Comparison of ENCODE assay signal across 33 cellular contexts in the genomic region with DNA sequence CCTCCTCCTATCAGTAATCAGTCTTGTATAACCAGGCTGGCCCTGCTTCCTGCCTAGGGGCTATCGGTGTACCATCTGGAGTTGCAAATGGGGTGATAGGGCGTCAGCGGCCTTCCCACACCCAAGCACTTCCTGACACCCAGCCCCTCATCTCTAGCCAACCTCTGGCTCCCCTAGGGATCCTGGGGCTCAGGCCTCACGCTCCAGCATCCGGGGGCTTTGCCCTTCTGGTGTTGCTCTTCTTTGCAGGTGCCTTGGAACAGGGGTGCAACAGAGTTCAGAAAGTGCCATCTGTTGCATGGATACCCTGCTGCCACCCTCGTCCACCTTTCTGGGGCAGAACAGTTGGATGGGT. TPM values are rescaled to one million over a fixed set of nuclear protein-coding genes. Genes with fewer than 3 reads are reported as not detected.
A peak's percentile ranks its signal among the peaks of the same experiment; 100 is the strongest.
DNase-seq lines count a peak whose midpoint lies in the region; ATAC-seq and TF ChIP-seq lines count a peak whose summit lies in the region.
"Had no signal": no experiment of that assay in that cellular context is flagged by ENCODE, and none has a peak within 500 bp of the region (broad histone marks: within the 10 kb centered on the region; RNA-seq: fewer than 3 reads in every experiment).

No MANE protein-coding gene starts in this region.

- POLR2A ChIA-PET in activated CD8-positive, alpha-beta T cell treated with anti-CD3 and anti-CD28 coated beads, Interleukin-2, amount 10 ng/mL, durations not matched to agents 7 days and 5 days (lab: Charles Lee) = no interaction called here
- POLR2A ChIA-PET in activated CD8-positive, alpha-beta T cell treated with anti-CD3 and anti-CD28 coated beads for 36 hours (lab: Charles Lee) = no interaction called here

- H3K4me1 Mint-ChIP-seq in activated CD8-positive, alpha-beta T cell treated with anti-CD3 and anti-CD28 coated beads, Interleukin-2, amount 10 ng/mL, durations not matched to agents 7 days and 5 days (ENCODE audit: low read depth) = peaks cover 78% of the 10 kb centered on the region
- peaks cover 17% of the 10 kb centered on the region for H3K4me1 Mint-ChIP-seq in activated CD8-positive, alpha-beta T cell treated with anti-CD3 and anti-CD28 coated beads for 36 hours (ENCODE audit: low read depth)
- H3K4me1 Mint-ChIP-seq in activated T-helper 17 cell treated with anti-CD3 and anti-CD28 coated beads, Interleukin-2, amount 50 U/mL, for 72 hours = no peaks in the 10 kb centered on the region
- H3K4me1 Mint-ChIP-seq in glutamatergic neuron (ENCODE audit: low read depth, unreplicated experiment) = peaks cover 3% of the 10 kb centered on the region
- H3K4me1 Mint-ChIP-seq: activated B cell treated with CpG ODN at 0.5 μM for 24 hours, nephron progenitor cell had no signal

- peak overlapping the region; percentile 68 for H3K4me3 Mint-ChIP-seq in activated CD8-positive, alpha-beta T cell treated with anti-CD3 and anti-CD28 coated beads, Interleukin-2, amount 10 ng/mL, durations not matched to agents 7 days and 5 days
- no peak overlapping the region for H3K4me3 Mint-ChIP-seq in activated CD8-positive, alpha-beta T cell treated with anti-CD3 and anti-CD28 coated beads for 36 hours
- peak overlapping the region; percentile 24 for H3K4me3 Mint-ChIP-seq in activated T-helper 17 cell treated with anti-CD3 and anti-CD28 coated beads, Interleukin-2, amount 50 U/mL, for 72 hours
- no peak overlapping the region for H3K4me3 Mint-ChIP-seq in glutamatergic neuron (ENCODE audit: unreplicated experiment)
- H3K4me3 Mint-ChIP-seq: activated B cell treated with CpG ODN at 0.5 μM for 24 hours; activated naive CD4-positive, alpha-beta T cell treated with anti-CD3 and anti-CD28 coated beads for 36 hours; activated T-cell treated with anti-CD3 and anti-CD28 coated beads, Interleukin-2, amount 50 U/mL, for 24 hours; B cell; nephron progenitor cell had no signal

- ATAC-seq in activated CD8-positive, alpha-beta T cell treated with anti-CD3 and anti-CD28 coated beads, Interleukin-2, amount 10 ng/mL, durations not matched to agents 7 days and 5 days = peak; percentile 26
- no peak for ATAC-seq in activated CD8-positive, alpha-beta T cell treated with anti-CD3 and anti-CD28 coated beads for 36 hours
- no peak for ATAC-seq in activated T-helper 17 cell treated with anti-CD3 and anti-CD28 coated beads, Interleukin-2, amount 50 U/mL, for 72 hours (replicated peaks)
- ATAC-seq in mucosa of descending colon = peak; percentile 29
- ATAC-seq: A549 had no signal

- no peaks in the 10 kb centered on the region for H3K36me3 ChIP-seq in mucosa of descending colon (ENCODE audit: low read depth)
- H3K36me3 ChIP-seq: breast epithelium, heart right ventricle, right atrium auricular region had no signal

- CTCF ChIA-PET in activated CD8-positive, alpha-beta T cell treated with anti-CD3 and anti-CD28 coated beads, Interleukin-2, amount 10 ng/mL, durations not matched to agents 7 days and 5 days (lab: Charles Lee) = no interaction called here
- CTCF ChIA-PET in activated CD8-positive, alpha-beta T cell treated with anti-CD3 and anti-CD28 coated beads for 36 hours (lab: Charles Lee) = no interaction called here

- H3K9me3 ChIP-seq in mucosa of descending colon = no peaks in the 10 kb centered on the region
- H3K9me3 ChIP-seq: A549, breast epithelium, heart right ventricle, right atrium auricular region had no signal

- H3K27me3 Mint-ChIP-seq in activated CD8-positive, alpha-beta T cell treated with anti-CD3 and anti-CD28 coated beads, Interleukin-2, amount 10 ng/mL, durations not matched to agents 7 days and 5 days (ENCODE audit: low read depth) = no peaks in the 10 kb centered on the region
- H3K27me3 Mint-ChIP-seq in activated CD8-positive, alpha-beta T cell treated with anti-CD3 and anti-CD28 coated beads for 36 hours = no peaks in the 10 kb centered on the region
- H3K27me3 Mint-ChIP-seq in activated T-helper 17 cell treated with anti-CD3 and anti-CD28 coated beads, Interleukin-2, amount 50 U/mL, for 72 hours = no peaks in the 10 kb centered on the region
- H3K27me3 Mint-ChIP-seq in glutamatergic neuron (ENCODE audit: unreplicated experiment) = peaks cover 8% of the 10 kb centered on the region
- H3K27me3 Mint-ChIP-seq: activated B cell treated with CpG ODN at 0.5 μM for 24 hours; activated T-cell treated with anti-CD3 and anti-CD28 coated beads, Interleukin-2, amount 50 U/mL, for 24 hours; B cell had no signal

- H3K36me3 Mint-ChIP-seq in activated CD8-positive, alpha-beta T cell treated with anti-CD3 and anti-CD28 coated beads, Interleukin-2, amount 10 ng/mL, durations not matched to agents 7 days and 5 days (ENCODE audit: low read depth) = peaks cover 48% of the 10 kb centered on the region
- no peaks in the 10 kb centered on the region for H3K36me3 Mint-ChIP-seq in activated CD8-positive, alpha-beta T cell treated with anti-CD3 and anti-CD28 coated beads for 36 hours (ENCODE audit: low read depth)
- no peaks in the 10 kb centered on the region for H3K36me3 Mint-ChIP-seq in activated T-helper 17 cell treated with anti-CD3 and anti-CD28 coated beads, Interleukin-2, amount 50 U/mL, for 72 hours (ENCODE audit: low read depth)
- no peaks in the 10 kb centered on the region for H3K36me3 Mint-ChIP-seq in glutamatergic neuron (ENCODE audit: unreplicated experiment)

- intact Hi-C loops in activated CD8-positive, alpha-beta T cell treated with anti-CD3 and anti-CD28 coated beads for 36 hours (cut with micrococcal nuclease) = no loop called here
- intact Hi-C loops in mucosa of descending colon (cut with DNase I, micrococcal nuclease) = no loop called here

- H3K4me3 ChIP-seq in mucosa of descending colon = no peak overlapping the region
- H3K4me3 ChIP-seq: A549, breast epithelium, heart right ventricle, PC-9, right atrium auricular region, smooth muscle cell had no signal

- no peak for TF ChIP-seq CTCF in activated CD8-positive, alpha-beta T cell treated with anti-CD3 and anti-CD28 coated beads for 36 hours (IDR thresholded peaks at IDR 0.05)
- TF ChIP-seq CTCF in mucosa of descending colon (IDR thresholded peaks at IDR 0.05) = no peak
- TF ChIP-seq CTCF in glutamatergic neuron (IDR thresholded peaks at IDR 0.05; ENCODE audit: partially characterized antibody, unreplicated experiment) = no peak

- peak; percentile 41 for DNase-seq in activated CD8-positive, alpha-beta T cell treated with anti-CD3 and anti-CD28 coated beads, Interleukin-2, amount 10 ng/mL, durations not matched to agents 7 days and 5 days
- DNase-seq in activated CD8-positive, alpha-beta T cell treated with anti-CD3 and anti-CD28 coated beads for 36 hours = no peak
- DNase-seq in KBM-7 = peak; percentile 99
- no peak for DNase-seq in mucosa of descending colon
- no peak for DNase-seq in glutamatergic neuron
- DNase-seq in D341Med (ENCODE audit: low spot score) = no peak
- DNase-seq in superior temporal gyrus (ENCODE audit: extremely low spot score) = no peak
- DNase-seq: activated B cell treated with CpG ODN at 0.5 μM for 24 hours; activated naive CD4-positive, alpha-beta T cell treated with anti-CD3 and anti-CD28 coated beads for 36 hours; activated T-cell treated with anti-CD3 and anti-CD28 coated beads, Interleukin-2, amount 50 U/mL, for 24 hours; DMS79 treated with DMSO at 0.1 percent for 48 hours; effector memory CD4-positive, alpha-beta T cell; foreskin keratinocyte; heart right ventricle; Kasumi-1; NCI-H1092; NCI-H187 treated with DMSO at 0.1 percent for 48 hours; NCI-H524; nephron progenitor cell; Right ventricle myocardium superior; stimulated activated CD4-positive, alpha-beta T cell treated with anti-CD3 and anti-CD28 coated beads, Interleukin-1b, Interleukin-23, amount 100 ng/mL, for 48 hours; stimulated activated CD8-positive, alpha-beta memory T cell treated with anti-CD3 and anti-CD28 coated beads, Interleukin-4, amount 100 ng/mL, for 48 hours; SW 1271; trophoblast cell had no signal

- no peaks in the 10 kb centered on the region for H3K4me1 ChIP-seq in mucosa of descending colon (ENCODE audit: low read depth)
- H3K4me1 ChIP-seq: A549, breast epithelium, foreskin keratinocyte, parathyroid adenoma, right atrium auricular region had no signal

- H3K27ac Mint-ChIP-seq in activated CD8-positive, alpha-beta T cell treated with anti-CD3 and anti-CD28 coated beads, Interleukin-2, amount 10 ng/mL, durations not matched to agents 7 days and 5 days = peak overlapping the region; percentile 86
- no peak overlapping the region for H3K27ac Mint-ChIP-seq in activated CD8-positive, alpha-beta T cell treated with anti-CD3 and anti-CD28 coated beads for 36 hours
- no peak overlapping the region for H3K27ac Mint-ChIP-seq in activated T-helper 17 cell treated with anti-CD3 and anti-CD28 coated beads, Interleukin-2, amount 50 U/mL, for 72 hours
- H3K27ac Mint-ChIP-seq in glutamatergic neuron (ENCODE audit: unreplicated experiment) = no peak overlapping the region
- H3K27ac Mint-ChIP-seq: activated B cell treated with CpG ODN at 0.5 μM for 24 hours; activated naive CD4-positive, alpha-beta T cell treated with anti-CD3 and anti-CD28 coated beads for 36 hours; activated T-cell treated with anti-CD3 and anti-CD28 coated beads, Interleukin-2, amount 50 U/mL, for 24 hours; B cell; nephron progenitor cell had no signal

- H3K9me3 Mint-ChIP-seq in activated CD8-positive, alpha-beta T cell treated with anti-CD3 and anti-CD28 coated beads, Interleukin-2, amount 10 ng/mL, durations not matched to agents 7 days and 5 days (ENCODE audit: insufficient read depth) = no peaks in the 10 kb centered on the region
- H3K9me3 Mint-ChIP-seq in activated CD8-positive, alpha-beta T cell treated with anti-CD3 and anti-CD28 coated beads for 36 hours = no peaks in the 10 kb centered on the region
- H3K9me3 Mint-ChIP-seq in activated T-helper 17 cell treated with anti-CD3 and anti-CD28 coated beads, Interleukin-2, amount 50 U/mL, for 72 hours = no peaks in the 10 kb centered on the region
- H3K9me3 Mint-ChIP-seq in glutamatergic neuron (ENCODE audit: unreplicated experiment) = peaks cover 16% of the 10 kb centered on the region
- H3K9me3 Mint-ChIP-seq: activated B cell treated with CpG ODN at 0.5 μM for 24 hours; activated naive CD4-positive, alpha-beta T cell treated with anti-CD3 and anti-CD28 coated beads for 36 hours; activated T-cell treated with anti-CD3 and anti-CD28 coated beads, Interleukin-2, amount 50 U/mL, for 24 hours had no signal

- in situ Hi-C loops in KBM-7 (cut with MboI; ENCODE audit: low pct_unique_long_range_greater_than_20kb, low sequenced_read_pairs) = no loop called here

RNA-seq across cellular contexts. Expression of a gene that starts 4.1 kb away (rescaled TPM):
- total RNA-seq in activated CD8-positive, alpha-beta T cell treated with anti-CD3 and anti-CD28 coated beads, Interleukin-2, amount 10 ng/mL, durations not matched to agents 7 days and 5 days = 10 to 100 TPM; 66.8 to 68.1 TPM
- total RNA-seq in activated CD8-positive, alpha-beta T cell treated with anti-CD3 and anti-CD28 coated beads for 36 hours = 1 to 10 TPM; 3.8 to 4.5 TPM
- 1 to 10 TPM; 4.1 to 4.3 TPM for total RNA-seq in activated T-helper 17 cell treated with anti-CD3 and anti-CD28 coated beads, Interleukin-2, amount 50 U/mL, for 72 hours
- 1 to 10 TPM in 2 of 3 donors, under 1 TPM in 1; 0.63 to 2.4 (median 1.0) TPM for total RNA-seq in mucosa of descending colon
- total RNA-seq in glutamatergic neuron (ENCODE audit: unreplicated experiment) = not detected
- total RNA-seq: lung microvascular endothelial cell, right atrium auricular region, Right ventricle myocardium superior had no signal

Comparison
In these comparisons a context has a peak if more than half of its experiments do, and no peak if none do; other contexts are left out.
1. ATAC-seq: peak in activated CD8-positive, alpha-beta T cell treated with anti-CD3 and anti-CD28 coated beads, Interleukin-2, amount 10 ng/mL, durations not matched to agents 7 days and 5 days (single experiment) and mucosa of descending colon (single experiment); none in activated CD8-positive, alpha-beta T cell treated with anti-CD3 and anti-CD28 coated beads for 36 hours (single experiment) and activated T-helper 17 cell treated with anti-CD3 and anti-CD28 coated beads, Interleukin-2, amount 50 U/mL, for 72 hours (single experiment).
2. DNase-seq: peak in activated CD8-positive, alpha-beta T cell treated with anti-CD3 and anti-CD28 coated beads, Interleukin-2, amount 10 ng/mL, durations not matched to agents 7 days and 5 days (single experiment) and KBM-7 (single experiment); none in activated CD8-positive, alpha-beta T cell treated with anti-CD3 and anti-CD28 coated beads for 36 hours (single experiment), mucosa of descending colon (0 of 3), glutamatergic neuron (single experiment), D341Med (single experiment) and superior temporal gyrus (single experiment).
3. H3K4me3 Mint-ChIP-seq: peak in activated CD8-positive, alpha-beta T cell treated with anti-CD3 and anti-CD28 coated beads, Interleukin-2, amount 10 ng/mL, durations not matched to agents 7 days and 5 days (single experiment) and activated T-helper 17 cell treated with anti-CD3 and anti-CD28 coated beads, Interleukin-2, amount 50 U/mL, for 72 hours (single experiment); none in activated CD8-positive, alpha-beta T cell treated with anti-CD3 and anti-CD28 coated beads for 36 hours (single experiment) and glutamatergic neuron (single experiment).
4. RNA of a gene that starts 4.1 kb away (total RNA-seq): 66.8 to 68.1 TPM in activated CD8-positive, alpha-beta T cell treated with anti-CD3 and anti-CD28 coated beads, Interleukin-2, amount 10 ng/mL, durations not matched to agents 7 days and 5 days; 3.8 to 4.5 TPM in activated CD8-positive, alpha-beta T cell treated with anti-CD3 and anti-CD28 coated beads for 36 hours, 4.1 to 4.3 TPM in activated T-helper 17 cell treated with anti-CD3 and anti-CD28 coated beads, Interleukin-2, amount 50 U/mL, for 72 hours, 0.63 to 2.4 TPM in mucosa of descending colon and not detected in glutamatergic neuron (single experiment); every median in the first group is over 10 times any median in the second.